11 cellular contexts compared by ENCODE assay signal in genomic region chr2:145751155-145751554, GRCh38.
DNase-seq lines count a peak whose midpoint lies in the region; ATAC-seq lines count a peak whose summit lies in the region.
"Had no signal": no experiment of that assay in that cellular context is flagged by ENCODE, and none has a peak within 500 bp of the region (broad histone marks: within the 10 kb centered on the region; RNA-seq: fewer than 3 reads in every experiment).

No MANE protein-coding gene starts in this region.

- ATAC-seq in GM19452 (IDR thresholded peaks at IDR 0.05; ENCODE audit: unreplicated experiment) (peak; percentile 8), GM19455 (IDR thresholded peaks at IDR 0.05; ENCODE audit: unreplicated experiment) (no peak)
- no peak for ATAC-seq in stimulated activated naive B cell treated with anti-CD40 and anti-IgM and Interleukin-4, amounts not matched to agents 10 μg/mL and 1 μg/mL and 100 μg/mL, for 72 hours (replicated peaks)

- H3K4me1 Mint-ChIP-seq in stimulated activated naive B cell treated with anti-CD40 and anti-IgM and Interleukin-4, amounts not matched to agents 10 μg/mL and 1 μg/mL and 100 μg/mL, for 72 hours = peaks cover 40 to 73% of the 10 kb centered on the region in 2 donors
- no peaks in the 10 kb centered on the region for H3K4me1 Mint-ChIP-seq in CD8-positive, alpha-beta memory T cell

- H3K27ac ChIP-seq in SJCRH30 = peak overlapping the region; percentile 71
- H3K27ac ChIP-seq in CD8-positive, alpha-beta memory T cell (ENCODE audit: low read depth, low read length) = no peak overlapping the region

- H3K27ac Mint-ChIP-seq in stimulated activated naive B cell treated with anti-CD40 and anti-IgM and Interleukin-4, amounts not matched to agents 10 μg/mL and 1 μg/mL and 100 μg/mL, for 72 hours = peak overlapping the region; percentile 15
- H3K27ac Mint-ChIP-seq in CD8-positive, alpha-beta memory T cell = no peak overlapping the region

- DNase-seq in SJCRH30 (peak in 1 of 2 experiments; percentile 42), fibroblast of peridontal ligament (ENCODE audit: extremely low read depth) (peak; percentile 53), cerebellum (ENCODE audit: low spot score) (no peak), T-helper 2 cell (no peak)
- no peak for DNase-seq in stimulated activated naive B cell treated with anti-CD40 and anti-IgM and Interleukin-4, amounts not matched to agents 10 μg/mL and 1 μg/mL and 100 μg/mL, for 72 hours
- DNase-seq in CD8-positive, alpha-beta memory T cell = no peak
- DNase-seq: activated T-cell treated with anti-CD3 and anti-CD28 coated beads, Interleukin-2, amount 50 U/mL, for 48 hours; glutamatergic neuron; NCI-H2081 had no signal

- H3K36me3 ChIP-seq in SJCRH30 = no peaks in the 10 kb centered on the region
- no peaks in the 10 kb centered on the region for H3K36me3 ChIP-seq in CD8-positive, alpha-beta memory T cell (ENCODE audit: insufficient read depth, low read length)

- POLR2A ChIA-PET in CD8-positive, alpha-beta memory T cell (lab: Charles Lee) = no interaction called here

- H3K9me3 ChIP-seq in SJCRH30 (replicated peaks) = no peaks in the 10 kb centered on the region
- H3K9me3 ChIP-seq in CD8-positive, alpha-beta memory T cell (ENCODE audit: low read length) = no peaks in the 10 kb centered on the region

- no peaks in the 10 kb centered on the region for H3K27me3 ChIP-seq in SJCRH30
- H3K27me3 ChIP-seq in CD8-positive, alpha-beta memory T cell (ENCODE audit: insufficient read depth, low read length, poor library complexity, severe bottlenecking) = no peaks in the 10 kb centered on the region

- CTCF ChIA-PET in CD8-positive, alpha-beta memory T cell (lab: Charles Lee) = no interaction called here

- peak overlapping the region; percentile 37 for H3K4me3 ChIP-seq in SJCRH30
- H3K4me3 ChIP-seq in CD8-positive, alpha-beta memory T cell (ENCODE audit: low read length) = no peak overlapping the region

- peak overlapping the region; percentile 57 to 63 for H3K4me3 Mint-ChIP-seq in stimulated activated naive B cell treated with anti-CD40 and anti-IgM and Interleukin-4, amounts not matched to agents 10 μg/mL and 1 μg/mL and 100 μg/mL, for 72 hours
- no peak overlapping the region for H3K4me3 Mint-ChIP-seq in CD8-positive, alpha-beta memory T cell

- no peaks in the 10 kb centered on the region for H3K27me3 Mint-ChIP-seq in stimulated activated naive B cell treated with anti-CD40 and anti-IgM and Interleukin-4, amounts not matched to agents 10 μg/mL and 1 μg/mL and 100 μg/mL, for 72 hours
- H3K27me3 Mint-ChIP-seq in CD8-positive, alpha-beta memory T cell = no peaks in the 10 kb centered on the region

- H3K36me3 Mint-ChIP-seq in stimulated activated naive B cell treated with anti-CD40 and anti-IgM and Interleukin-4, amounts not matched to agents 10 μg/mL and 1 μg/mL and 100 μg/mL, for 72 hours = no peaks in the 10 kb centered on the region
- no peaks in the 10 kb centered on the region for H3K36me3 Mint-ChIP-seq in CD8-positive, alpha-beta memory T cell

- peaks cover 29% of the 10 kb centered on the region for H3K4me1 ChIP-seq in SJCRH30
- H3K4me1 ChIP-seq in CD8-positive, alpha-beta memory T cell (ENCODE audit: insufficient read depth, low read length) = no peaks in the 10 kb centered on the region

- peaks cover 0 to 3% of the 10 kb centered on the region in 2 donors for H3K9me3 Mint-ChIP-seq in stimulated activated naive B cell treated with anti-CD40 and anti-IgM and Interleukin-4, amounts not matched to agents 10 μg/mL and 1 μg/mL and 100 μg/mL, for 72 hours
- peaks cover 0 to 2% (median 0%) of the 10 kb centered on the region in 5 donors for H3K9me3 Mint-ChIP-seq in CD8-positive, alpha-beta memory T cell

Comparison
In these comparisons a context has a peak if more than half of its experiments do, and no peak if none do; other contexts are left out.
1. H3K4me3 Mint-ChIP-seq: peak in stimulated activated naive B cell treated with anti-CD40 and anti-IgM and Interleukin-4, amounts not matched to agents 10 μg/mL and 1 μg/mL and 100 μg/mL, for 72 hours (2 of 2); none in CD8-positive, alpha-beta memory T cell (0 of 7).